ENCODE assay signal across 1 cellular context in the genomic region with DNA sequence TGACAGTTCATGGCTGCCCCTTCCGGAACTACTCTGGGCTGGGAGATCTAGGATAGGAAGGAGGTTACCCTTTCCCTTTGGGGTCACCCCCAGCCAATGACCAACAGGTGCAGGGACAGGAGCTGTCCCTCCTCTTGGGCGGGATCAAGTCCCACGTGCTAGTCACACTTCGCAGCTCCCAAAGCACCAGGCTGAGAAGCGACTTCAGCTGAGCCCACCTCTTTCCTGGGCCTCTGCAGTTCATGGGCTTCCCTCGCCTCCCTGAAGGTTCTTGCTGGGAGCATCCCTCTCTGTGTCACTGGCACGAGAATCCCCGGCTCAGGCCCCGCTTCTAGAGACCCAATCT.
A peak's percentile ranks its signal among the peaks of the same experiment; 100 is the strongest.
TF ChIP-seq lines count a peak whose summit lies in the region.

No MANE protein-coding gene starts in this region.

TF ChIP-seq in K562, 482 proteins besides CTCF, POLR2A, EP300 and RAD21:
- TF ChIP-seq MNT (conservative IDR thresholded peaks at IDR 0.05) (0 out of 4 replicates have a peak, but pooled peaks of 1 of the 2 experiments have one; percentile 8), L3MBTL2 (IDR thresholded peaks at IDR 0.05) (peak; percentile 82), E2F6 (IDR thresholded peaks at IDR 0.05; ENCODE audit: borderline replicate concordance in 1 of 2, extremely low read depth in 1 of 2, insufficient read depth in 1 of 2, insufficient read length in 1 of 2, low read depth in 1 of 2, low read length in 1 of 2, poor library complexity in 1 of 2, severe bottlenecking in 1 of 2) (peak; percentile 80 to 83), IRF2 (CRISPR knock-in tag; IDR thresholded peaks at IDR 0.05) (no peak), ZNF3 (CRISPR knock-in tag; IDR thresholded peaks at IDR 0.05) (no peak), NR2C2 (CRISPR knock-in tag; IDR thresholded peaks at IDR 0.05) (no peak), NR2C2 (tag; IDR thresholded peaks at IDR 0.05) (no peak), BHLHE40 (IDR thresholded peaks at IDR 0.05; ENCODE audit: low read length) (peak; percentile 20; the same call in 1 of the 2 replicates), MXD1 (CRISPR knock-in tag; IDR thresholded peaks at IDR 0.05; ENCODE audit: borderline replicate concordance, poor library complexity, severe bottlenecking) (no peak), RBBP5 (IDR thresholded peaks at IDR 0.05; ENCODE audit: borderline replicate concordance, insufficient read depth, low read length, poor library complexity, severe bottlenecking) (no peak), SMAD2 (IDR thresholded peaks at IDR 0.05; ENCODE audit: low read depth, low read length) (no peak)
- TF ChIP-seq, protein P1, sequence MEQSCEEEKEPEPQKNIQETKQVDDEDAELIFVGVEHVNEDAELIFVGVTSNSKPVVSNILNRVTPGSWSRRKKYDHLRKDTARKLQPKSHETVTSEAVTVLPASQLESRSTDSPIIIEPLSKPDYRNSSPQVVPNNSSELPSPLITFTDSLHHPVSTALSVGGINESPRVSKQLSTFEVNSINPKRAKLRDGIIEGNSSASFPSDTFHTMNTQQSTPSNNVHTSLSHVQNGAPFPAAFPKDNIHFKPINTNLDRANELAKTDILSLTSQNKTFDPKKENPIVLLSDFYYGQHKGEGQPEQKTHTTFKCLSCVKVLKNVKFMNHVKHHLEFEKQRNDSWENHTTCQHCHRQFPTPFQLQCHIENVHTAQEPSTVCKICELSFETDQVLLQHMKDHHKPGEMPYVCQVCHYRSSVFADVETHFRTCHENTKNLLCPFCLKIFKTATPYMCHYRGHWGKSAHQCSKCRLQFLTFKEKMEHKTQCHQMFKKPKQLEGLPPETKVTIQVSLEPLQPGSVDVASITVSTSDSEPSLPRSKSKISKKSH (CRISPR knock-in tag; IDR thresholded peaks at IDR 0.05): no peak
- TF ChIP-seq, protein P2, sequence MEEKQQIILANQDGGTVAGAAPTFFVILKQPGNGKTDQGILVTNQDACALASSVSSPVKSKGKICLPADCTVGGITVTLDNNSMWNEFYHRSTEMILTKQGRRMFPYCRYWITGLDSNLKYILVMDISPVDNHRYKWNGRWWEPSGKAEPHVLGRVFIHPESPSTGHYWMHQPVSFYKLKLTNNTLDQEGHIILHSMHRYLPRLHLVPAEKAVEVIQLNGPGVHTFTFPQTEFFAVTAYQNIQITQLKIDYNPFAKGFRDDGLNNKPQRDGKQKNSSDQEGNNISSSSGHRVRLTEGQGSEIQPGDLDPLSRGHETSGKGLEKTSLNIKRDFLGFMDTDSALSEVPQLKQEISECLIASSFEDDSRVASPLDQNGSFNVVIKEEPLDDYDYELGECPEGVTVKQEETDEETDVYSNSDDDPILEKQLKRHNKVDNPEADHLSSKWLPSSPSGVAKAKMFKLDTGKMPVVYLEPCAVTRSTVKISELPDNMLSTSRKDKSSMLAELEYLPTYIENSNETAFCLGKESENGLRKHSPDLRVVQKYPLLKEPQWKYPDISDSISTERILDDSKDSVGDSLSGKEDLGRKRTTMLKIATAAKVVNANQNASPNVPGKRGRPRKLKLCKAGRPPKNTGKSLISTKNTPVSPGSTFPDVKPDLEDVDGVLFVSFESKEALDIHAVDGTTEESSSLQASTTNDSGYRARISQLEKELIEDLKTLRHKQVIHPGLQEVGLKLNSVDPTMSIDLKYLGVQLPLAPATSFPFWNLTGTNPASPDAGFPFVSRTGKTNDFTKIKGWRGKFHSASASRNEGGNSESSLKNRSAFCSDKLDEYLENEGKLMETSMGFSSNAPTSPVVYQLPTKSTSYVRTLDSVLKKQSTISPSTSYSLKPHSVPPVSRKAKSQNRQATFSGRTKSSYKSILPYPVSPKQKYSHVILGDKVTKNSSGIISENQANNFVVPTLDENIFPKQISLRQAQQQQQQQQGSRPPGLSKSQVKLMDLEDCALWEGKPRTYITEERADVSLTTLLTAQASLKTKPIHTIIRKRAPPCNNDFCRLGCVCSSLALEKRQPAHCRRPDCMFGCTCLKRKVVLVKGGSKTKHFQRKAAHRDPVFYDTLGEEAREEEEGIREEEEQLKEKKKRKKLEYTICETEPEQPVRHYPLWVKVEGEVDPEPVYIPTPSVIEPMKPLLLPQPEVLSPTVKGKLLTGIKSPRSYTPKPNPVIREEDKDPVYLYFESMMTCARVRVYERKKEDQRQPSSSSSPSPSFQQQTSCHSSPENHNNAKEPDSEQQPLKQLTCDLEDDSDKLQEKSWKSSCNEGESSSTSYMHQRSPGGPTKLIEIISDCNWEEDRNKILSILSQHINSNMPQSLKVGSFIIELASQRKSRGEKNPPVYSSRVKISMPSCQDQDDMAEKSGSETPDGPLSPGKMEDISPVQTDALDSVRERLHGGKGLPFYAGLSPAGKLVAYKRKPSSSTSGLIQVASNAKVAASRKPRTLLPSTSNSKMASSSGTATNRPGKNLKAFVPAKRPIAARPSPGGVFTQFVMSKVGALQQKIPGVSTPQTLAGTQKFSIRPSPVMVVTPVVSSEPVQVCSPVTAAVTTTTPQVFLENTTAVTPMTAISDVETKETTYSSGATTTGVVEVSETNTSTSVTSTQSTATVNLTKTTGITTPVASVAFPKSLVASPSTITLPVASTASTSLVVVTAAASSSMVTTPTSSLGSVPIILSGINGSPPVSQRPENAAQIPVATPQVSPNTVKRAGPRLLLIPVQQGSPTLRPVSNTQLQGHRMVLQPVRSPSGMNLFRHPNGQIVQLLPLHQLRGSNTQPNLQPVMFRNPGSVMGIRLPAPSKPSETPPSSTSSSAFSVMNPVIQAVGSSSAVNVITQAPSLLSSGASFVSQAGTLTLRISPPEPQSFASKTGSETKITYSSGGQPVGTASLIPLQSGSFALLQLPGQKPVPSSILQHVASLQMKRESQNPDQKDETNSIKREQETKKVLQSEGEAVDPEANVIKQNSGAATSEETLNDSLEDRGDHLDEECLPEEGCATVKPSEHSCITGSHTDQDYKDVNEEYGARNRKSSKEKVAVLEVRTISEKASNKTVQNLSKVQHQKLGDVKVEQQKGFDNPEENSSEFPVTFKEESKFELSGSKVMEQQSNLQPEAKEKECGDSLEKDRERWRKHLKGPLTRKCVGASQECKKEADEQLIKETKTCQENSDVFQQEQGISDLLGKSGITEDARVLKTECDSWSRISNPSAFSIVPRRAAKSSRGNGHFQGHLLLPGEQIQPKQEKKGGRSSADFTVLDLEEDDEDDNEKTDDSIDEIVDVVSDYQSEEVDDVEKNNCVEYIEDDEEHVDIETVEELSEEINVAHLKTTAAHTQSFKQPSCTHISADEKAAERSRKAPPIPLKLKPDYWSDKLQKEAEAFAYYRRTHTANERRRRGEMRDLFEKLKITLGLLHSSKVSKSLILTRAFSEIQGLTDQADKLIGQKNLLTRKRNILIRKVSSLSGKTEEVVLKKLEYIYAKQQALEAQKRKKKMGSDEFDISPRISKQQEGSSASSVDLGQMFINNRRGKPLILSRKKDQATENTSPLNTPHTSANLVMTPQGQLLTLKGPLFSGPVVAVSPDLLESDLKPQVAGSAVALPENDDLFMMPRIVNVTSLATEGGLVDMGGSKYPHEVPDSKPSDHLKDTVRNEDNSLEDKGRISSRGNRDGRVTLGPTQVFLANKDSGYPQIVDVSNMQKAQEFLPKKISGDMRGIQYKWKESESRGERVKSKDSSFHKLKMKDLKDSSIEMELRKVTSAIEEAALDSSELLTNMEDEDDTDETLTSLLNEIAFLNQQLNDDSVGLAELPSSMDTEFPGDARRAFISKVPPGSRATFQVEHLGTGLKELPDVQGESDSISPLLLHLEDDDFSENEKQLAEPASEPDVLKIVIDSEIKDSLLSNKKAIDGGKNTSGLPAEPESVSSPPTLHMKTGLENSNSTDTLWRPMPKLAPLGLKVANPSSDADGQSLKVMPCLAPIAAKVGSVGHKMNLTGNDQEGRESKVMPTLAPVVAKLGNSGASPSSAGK (IDR thresholded peaks at IDR 0.05): peak; percentile 81
- TF ChIP-seq, protein P3, sequence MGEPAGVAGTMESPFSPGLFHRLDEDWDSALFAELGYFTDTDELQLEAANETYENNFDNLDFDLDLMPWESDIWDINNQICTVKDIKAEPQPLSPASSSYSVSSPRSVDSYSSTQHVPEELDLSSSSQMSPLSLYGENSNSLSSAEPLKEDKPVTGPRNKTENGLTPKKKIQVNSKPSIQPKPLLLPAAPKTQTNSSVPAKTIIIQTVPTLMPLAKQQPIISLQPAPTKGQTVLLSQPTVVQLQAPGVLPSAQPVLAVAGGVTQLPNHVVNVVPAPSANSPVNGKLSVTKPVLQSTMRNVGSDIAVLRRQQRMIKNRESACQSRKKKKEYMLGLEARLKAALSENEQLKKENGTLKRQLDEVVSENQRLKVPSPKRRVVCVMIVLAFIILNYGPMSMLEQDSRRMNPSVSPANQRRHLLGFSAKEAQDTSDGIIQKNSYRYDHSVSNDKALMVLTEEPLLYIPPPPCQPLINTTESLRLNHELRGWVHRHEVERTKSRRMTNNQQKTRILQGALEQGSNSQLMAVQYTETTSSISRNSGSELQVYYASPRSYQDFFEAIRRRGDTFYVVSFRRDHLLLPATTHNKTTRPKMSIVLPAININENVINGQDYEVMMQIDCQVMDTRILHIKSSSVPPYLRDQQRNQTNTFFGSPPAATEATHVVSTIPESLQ (CRISPR knock-in tag; IDR thresholded peaks at IDR 0.05): 0 out of 2 replicates have a peak, but pooled peaks have one; percentile 61
TF ChIP-seq in K562: peak in this region for 6.
